20 cellular contexts compared by ENCODE assay signal in the genomic region with DNA sequence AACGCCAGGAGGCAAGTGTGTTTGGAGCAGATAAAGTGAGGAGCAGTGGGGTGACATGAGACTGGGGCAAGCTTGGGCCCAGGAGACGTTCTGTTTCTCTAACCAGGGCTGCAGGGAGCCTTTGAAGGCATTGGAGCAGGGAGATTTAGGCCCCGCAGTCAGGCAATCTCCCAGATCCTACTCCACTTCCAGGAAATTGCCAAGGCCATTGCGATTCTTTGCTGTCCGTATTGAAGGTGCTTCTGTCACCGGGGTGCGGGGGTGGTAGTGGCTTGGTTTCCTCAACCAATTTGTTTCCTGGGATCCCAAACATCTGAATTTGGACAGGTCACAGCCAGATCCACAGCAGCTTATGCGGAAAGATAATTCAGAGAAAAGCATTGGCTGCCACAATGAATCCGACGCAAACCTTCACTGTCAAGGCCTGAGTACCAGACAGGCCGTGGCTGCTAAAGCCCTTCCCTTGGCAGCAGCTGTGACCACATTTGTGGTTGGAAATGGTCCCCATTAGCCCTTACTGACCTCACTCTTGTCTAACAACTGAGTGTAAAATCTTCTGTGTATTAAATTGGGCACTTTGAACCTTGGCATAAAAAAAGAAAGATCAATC.
"Had no signal": no experiment of that assay in that cellular context is flagged by ENCODE, and none has a peak within 500 bp of the region (broad histone marks: within the 10 kb centered on the region; RNA-seq: fewer than 3 reads in every experiment).

No MANE protein-coding gene starts in this region.

- H3K4me3 Mint-ChIP-seq: activated CD4-positive, alpha-beta T cell treated with anti-CD3 and anti-CD28 coated beads, Interleukin-2, amount 10 ng/mL, durations not matched to agents 7 days and 5 days; activated naive CD4-positive, alpha-beta T cell treated with anti-CD3 and anti-CD28 coated beads, Interleukin-2, amount 50 U/mL, for 24 hours; activated T-cell treated with anti-CD3 and anti-CD28 coated beads, Interleukin-2, amount 50 U/mL, for 24 hours; immature natural killer cell; nephron progenitor cell had no signal

- H3K27ac Mint-ChIP-seq: activated CD4-positive, alpha-beta T cell treated with anti-CD3 and anti-CD28 coated beads, Interleukin-2, amount 10 ng/mL, durations not matched to agents 7 days and 5 days; activated naive CD4-positive, alpha-beta T cell treated with anti-CD3 and anti-CD28 coated beads, Interleukin-2, amount 50 U/mL, for 24 hours; activated T-cell treated with anti-CD3 and anti-CD28 coated beads, Interleukin-2, amount 50 U/mL, for 24 hours; immature natural killer cell; nephron progenitor cell had no signal

- H3K4me3 ChIP-seq: body of pancreas, heart left ventricle, psoas muscle, right lobe of liver, stomach, testis, upper lobe of right lung had no signal

- H3K4me1 ChIP-seq: body of pancreas, heart left ventricle, psoas muscle, right lobe of liver, stomach, testis, upper lobe of right lung had no signal

- H3K27me3 ChIP-seq: body of pancreas, right lobe of liver, testis had no signal

- H3K4me1 Mint-ChIP-seq: activated CD4-positive, alpha-beta T cell treated with anti-CD3 and anti-CD28 coated beads, Interleukin-2, amount 10 ng/mL, durations not matched to agents 7 days and 5 days; activated naive CD4-positive, alpha-beta T cell treated with anti-CD3 and anti-CD28 coated beads, Interleukin-2, amount 50 U/mL, for 24 hours; immature natural killer cell; nephron progenitor cell had no signal

- H3K36me3 Mint-ChIP-seq: activated naive CD4-positive, alpha-beta T cell treated with anti-CD3 and anti-CD28 coated beads, Interleukin-2, amount 50 U/mL, for 24 hours; immature natural killer cell had no signal

- DNase-seq: activated CD4-positive, alpha-beta T cell treated with anti-CD3 and anti-CD28 coated beads, Interleukin-2, amount 10 ng/mL, durations not matched to agents 7 days and 5 days; activated effector memory CD4-positive, alpha-beta T cell treated with anti-CD3 and anti-CD28 coated beads, Interleukin-2, amount 50 U/mL, for 16 hours; activated T-cell treated with anti-CD3 and anti-CD28 coated beads, Interleukin-2, amount 50 U/mL, for 24 hours; body of pancreas; central memory CD4-positive, alpha-beta T cell; cortex of kidney; effector CD8-positive, alpha-beta T cell; foreskin melanocyte; heart left ventricle; immature natural killer cell; mesendoderm; nephron progenitor cell; psoas muscle; right lobe of liver; stimulated activated CD4-positive, alpha-beta T cell treated with anti-CD3 and anti-CD28 coated beads, Interleukin-12 subunit alpha, Interleukin-12 subunit beta, amount 100 ng/mL, for 4 hours; stimulated activated CD4-positive, alpha-beta T cell treated with anti-CD3 and anti-CD28 coated beads, Interleukin-2, amount 100 ng/mL, for 24 hours; stomach; testis; upper lobe of right lung had no signal

- H3K9me3 ChIP-seq: body of pancreas, heart left ventricle, psoas muscle, right lobe of liver, stomach, testis, upper lobe of right lung had no signal

- ATAC-seq: body of pancreas, heart left ventricle, psoas muscle, right lobe of liver, upper lobe of right lung had no signal

- H3K9me3 Mint-ChIP-seq: activated CD4-positive, alpha-beta T cell treated with anti-CD3 and anti-CD28 coated beads, Interleukin-2, amount 10 ng/mL, durations not matched to agents 7 days and 5 days; activated naive CD4-positive, alpha-beta T cell treated with anti-CD3 and anti-CD28 coated beads, Interleukin-2, amount 50 U/mL, for 24 hours; activated T-cell treated with anti-CD3 and anti-CD28 coated beads, Interleukin-2, amount 50 U/mL, for 24 hours; immature natural killer cell; nephron progenitor cell had no signal

- H3K36me3 ChIP-seq: heart left ventricle, right lobe of liver, stomach, upper lobe of right lung had no signal

- H3K27ac ChIP-seq: body of pancreas, heart left ventricle, psoas muscle, right lobe of liver, stomach, testis, upper lobe of right lung had no signal
